24 cellular contexts compared by ENCODE assay signal in the genomic region with DNA sequence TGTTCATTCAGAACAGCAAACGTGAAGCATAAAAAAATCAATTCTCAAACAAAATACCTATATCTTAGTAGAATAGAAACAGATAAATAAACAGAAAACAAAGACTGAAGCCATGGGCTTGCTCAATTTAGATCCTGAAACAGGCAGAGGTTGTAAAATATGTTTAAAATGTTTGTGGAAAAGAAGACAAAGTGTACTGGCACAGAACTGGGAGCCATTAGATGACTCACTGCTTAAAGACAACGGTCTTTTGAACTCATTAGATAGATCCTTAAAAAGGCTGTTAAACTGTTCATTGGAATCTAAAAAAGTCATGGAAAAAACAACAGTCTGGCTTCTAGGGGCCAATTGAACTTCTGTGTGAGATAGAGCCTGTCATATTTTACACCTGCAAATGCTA.
DNase-seq lines count a peak whose midpoint lies in the region; FAIRE-seq and TF ChIP-seq lines count a peak whose summit lies in the region.
"Had no signal": no experiment of that assay in that cellular context is flagged by ENCODE, and none has a peak within 500 bp of the region (broad histone marks: within the 10 kb centered on the region; RNA-seq: fewer than 3 reads in every experiment).

No MANE protein-coding gene starts in this region.

- H3K27me3 ChIP-seq in H1 (replicated peaks in 1 of 4; ENCODE audit: control insufficient read depth in 3 of 4, extremely low read depth in 1 of 4, insufficient read depth in 3 of 4, low read length in 3 of 4): no peaks in the 10 kb centered on the region
- H3K27me3 ChIP-seq: gastrocnemius medialis, MG63, spleen had no signal

- no peak overlapping the region for H2AK5ac ChIP-seq in H1 (ENCODE audit: low read depth, low read length)

- H3K23ac ChIP-seq in H1 (ENCODE audit: insufficient read length): no peak overlapping the region

- H3K9me3 ChIP-seq in H1 (ENCODE audit: insufficient read depth in 2 of 2, low read depth in 1 of 2, low read length in 1 of 2): no peaks in the 10 kb centered on the region
- H3K9me3 ChIP-seq: gastrocnemius medialis, lower lobe of right lung, MG63 had no signal

- H3K9ac ChIP-seq in H1 (replicated peaks in 1 of 4; ENCODE audit: extremely low read depth in 1 of 4, low read depth in 3 of 4, low read length in 3 of 4): no peak overlapping the region

- TF ChIP-seq CTCF in H1 (IDR thresholded peaks at IDR 0.05; ENCODE audit: control extremely low read depth in 1 of 3, insufficient read depth in 1 of 3, low read depth in 1 of 3, low read length in 3 of 3) (no peak), coronary artery (IDR thresholded peaks at IDR 0.05) (no peak), D721Med (IDR thresholded peaks at IDR 0.05; ENCODE audit: insufficient read depth, missing control alignments) (no peak)

- H3K23me2 ChIP-seq in H1 (ENCODE audit: low read depth, low read length): 0 out of 2 replicates have a peak, but pooled peaks cover 1% of the 10 kb centered on the region

- H3K4me2 ChIP-seq in H1 (ENCODE audit: insufficient read depth in 1 of 2, low read depth in 2 of 2, low read length in 2 of 2): no peak overlapping the region

- no peak overlapping the region for H2BK5ac ChIP-seq in H1 (ENCODE audit: low read depth, low read length)

- CTCF ChIA-PET in H1 (lab: Charles Lee; ENCODE audit: partially characterized antibody): no interaction called here

- no peak overlapping the region for H2BK20ac ChIP-seq in H1 (ENCODE audit: low read length)

- no peaks in the 10 kb centered on the region for H3K79me2 ChIP-seq in H1 (ENCODE audit: control insufficient read depth in 1 of 2, insufficient read depth in 2 of 2, low read length in 2 of 2)

- no peak overlapping the region for H4K8ac ChIP-seq in H1 (ENCODE audit: extremely low read depth, insufficient read depth, low read length)

- H2BK120ac ChIP-seq in H1 (replicated peaks; ENCODE audit: low read depth, low read length): no peak overlapping the region

- H3K27ac ChIP-seq in H1 (ENCODE audit: low read depth, low read length) (no peak overlapping the region), coronary artery (no peak overlapping the region)
- H3K27ac ChIP-seq: epithelial cell of prostate, gastrocnemius medialis, lower lobe of right lung, spleen had no signal

- no peak overlapping the region for H4K91ac ChIP-seq in H1 (replicated peaks; ENCODE audit: insufficient read length, low read length)

- H2AFZ ChIP-seq in H1 (ENCODE audit: low read length): peak overlapping the region; percentile 31; the same call in 1 of the 2 replicates

- WGBS in H1 (ENCODE audit: extremely low coverage in 1 of 2, insufficient coverage in 1 of 2, insufficient read length in 1 of 2, insufficient replicate concordance in 2 of 2, low coverage in 1 of 2, low lambda C conversion rate in 2 of 2, missing lambda C conversion rate in 1 of 2), 2 experiments: 94% methylated on average over 2 of the region's 2 CpGs; no CpG with 5 or more reads in 1 of the 2 experiments

- no peak overlapping the region for H3K4me3 ChIP-seq in H1 (ENCODE audit: extremely low read depth in 1 of 4, insufficient read depth in 2 of 4, low read depth in 3 of 4, low read length in 4 of 4)
- H3K4me3 ChIP-seq in coronary artery: no peak overlapping the region
- H3K4me3 ChIP-seq: gastrocnemius medialis, lower lobe of right lung, MG63, spleen had no signal

- TF ChIP-seq EP300 in H1 (IDR thresholded peaks at IDR 0.05; ENCODE audit: borderline replicate concordance in 1 of 2, low read depth in 2 of 2, low read length in 2 of 2): no peak

- TF ChIP-seq POLR2A in H1 (IDR thresholded peaks at IDR 0.05; ENCODE audit: control extremely low read depth in 1 of 2, low read depth in 2 of 2, low read length in 2 of 2): no peak

- H3K79me1 ChIP-seq in H1 (ENCODE audit: low read depth, low read length): no peaks in the 10 kb centered on the region

- H3K18ac ChIP-seq in H1 (ENCODE audit: extremely low read depth, low read length): no peak overlapping the region

- H3K36me3 ChIP-seq in H1 (ENCODE audit: control insufficient read depth in 2 of 4, insufficient read depth in 4 of 4, low read length in 3 of 4): no peaks in the 10 kb centered on the region
- H3K36me3 ChIP-seq: gastrocnemius medialis, lower lobe of right lung, MG63, spleen had no signal

- TF ChIP-seq RAD21 in H1 (IDR thresholded peaks at IDR 0.05 in 1 of 2, conservative IDR thresholded peaks at IDR 0.05 in 1 of 2; ENCODE audit: low read depth in 2 of 2, low read length in 2 of 2): no peak

- H3K14ac ChIP-seq in H1 (ENCODE audit: insufficient read length): no peak overlapping the region

- no peak overlapping the region for H2BK12ac ChIP-seq in H1 (ENCODE audit: low read depth, low read length)

- FAIRE-seq in H1 (lab: Jason Lieb, UNC) (no peak), D721Med (lab: Jason Lieb, UNC) (no peak)
- FAIRE-seq: GM12891, keratinocyte had no signal

- H4K20me1 ChIP-seq in H1 (replicated peaks in 1 of 2; ENCODE audit: control insufficient read depth in 1 of 2, insufficient read depth in 2 of 2, low read length in 2 of 2): no peaks in the 10 kb centered on the region

- no peaks in the 10 kb centered on the region for H3K4me1 ChIP-seq in H1 (replicated peaks in 1 of 4; ENCODE audit: control insufficient read depth in 3 of 4, insufficient read depth in 4 of 4, low read length in 3 of 4)
- H3K4me1 ChIP-seq: gastrocnemius medialis, lower lobe of right lung, spleen had no signal

- H2BK15ac ChIP-seq in H1 (ENCODE audit: low read length): no peak overlapping the region

- no peak overlapping the region for H4K5ac ChIP-seq in H1 (ENCODE audit: insufficient read length, low read depth, low read length)

- no peak overlapping the region for H3K56ac ChIP-seq in H1 (replicated peaks; ENCODE audit: insufficient read length, low read depth, low read length)

- peak; percentile 15 for DNase-seq in H4 (ENCODE audit: low spot score)
- DNase-seq in NCI-H226: peak; percentile 38
- DNase-seq in H1 (ENCODE audit: low read depth in 1 of 2, low spot score in 2 of 2): no peak
- DNase-seq in renal cortical epithelial cell (ENCODE audit: low read depth): peak; percentile 2
- DNase-seq in coronary artery (ENCODE audit: low spot score): no peak
- no peak for DNase-seq in D721Med (ENCODE audit: insufficient read length, low spot score)
- no peak for DNase-seq in T-helper 2 cell
- DNase-seq: activated CD4-positive, alpha-beta T cell treated with anti-CD3 and anti-CD28 coated beads for 4 hours; activated naive CD4-positive, alpha-beta T cell treated with anti-CD3 and anti-CD28 coated beads, Interleukin-2, amount 10 ng/mL, durations not matched to agents 7 days and 5 days; AML-193; aorta; CD8-positive, alpha-beta memory T cell; DND-41; gastrocnemius medialis; IMR-90; lower lobe of right lung; MG63; nucleus accumbens; spleen; stimulated activated CD4-positive, alpha-beta T cell treated with anti-CD3 and anti-CD28 coated beads, Interleukin-4, amount 100 ng/mL, for 1 hour; stimulated activated naive CD4-positive, alpha-beta T cell treated with Interleukin-2 at 50 U/mL for 16 hours had no signal

- POLR2A ChIA-PET in H1 (lab: Charles Lee; ENCODE audit: partially characterized antibody): no interaction called here

- no peak overlapping the region for H3K4ac ChIP-seq in H1 (replicated peaks; ENCODE audit: insufficient read length, low read depth, low read length)

TF ChIP-seq in H1, 55 proteins besides CTCF, POLR2A, EP300 and RAD21 (continues in another document):
- TF ChIP-seq SP1 (IDR thresholded peaks at IDR 0.05; ENCODE audit: low read depth, low read length) (no peak), NRF1 (IDR thresholded peaks at IDR 0.05; ENCODE audit: low read depth, low read length) (no peak), TBP (IDR thresholded peaks at IDR 0.05; ENCODE audit: low read depth, low read length) (no peak), ZNF274 (IDR thresholded peaks at IDR 0.05; ENCODE audit: borderline replicate concordance, extremely low read depth, low read length) (no peak)

Comparison
In these comparisons a context has a peak if more than half of its experiments do, and no peak if none do; other contexts are left out.
1. DNase-seq: peak in H4 (single experiment), NCI-H226 (single experiment) and renal cortical epithelial cell (single experiment); none in H1 (0 of 2), coronary artery (single experiment), D721Med (single experiment) and T-helper 2 cell (0 of 5).